Comparison of ENCODE assay signal across 1 cellular context in the genomic region with DNA sequence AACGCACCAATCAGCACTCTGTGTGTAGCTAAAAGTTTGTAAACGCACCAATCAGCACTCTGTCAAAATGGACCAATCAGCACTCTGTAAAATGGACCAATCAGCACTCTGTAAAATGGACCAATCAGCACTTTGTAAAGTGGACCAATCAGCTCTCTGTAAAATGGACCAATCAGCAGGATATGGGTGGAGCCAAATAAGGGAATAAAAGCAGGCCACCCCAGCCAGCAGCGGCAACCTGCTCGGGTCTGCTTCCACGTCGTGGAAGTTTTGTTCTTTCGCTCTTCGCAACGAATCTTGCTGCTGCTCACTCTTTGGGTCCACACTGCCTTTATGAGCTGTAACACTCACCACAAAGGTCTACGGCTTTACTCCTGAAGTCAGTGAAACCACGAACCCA.
A peak's percentile ranks its signal among the peaks of the same experiment; 100 is the strongest.
TF ChIP-seq lines count a peak whose summit lies in the region.

No MANE protein-coding gene starts in this region.

TF ChIP-seq in HEK293, 187 proteins besides CTCF, POLR2A, EP300 and RAD21:
- 0 out of 2 replicates have a peak, but pooled peaks have one; percentile 27 for TF ChIP-seq SP2 (tag by site-specific recombination; IDR thresholded peaks at IDR 0.05)
